Comparison of ENCODE assay signal across 8 cellular contexts in genomic region chr6:30915591-30915946, GRCh38. TPM values are rescaled to one million over a fixed set of nuclear protein-coding genes. Genes with fewer than 3 reads are reported as not detected.
DNase-seq lines count a peak whose midpoint lies in the region; ATAC-seq lines count a peak whose summit lies in the region.

No MANE protein-coding gene starts in this region.

- H3K4me3 Mint-ChIP-seq in stimulated activated naive CD8-positive, alpha-beta T cell treated with anti-CD3 and anti-CD28 coated beads, Interleukin-15, Interleukin-2, amounts not matched to agents 100 ng/mL and 50 ng/mL, for 24 hours: peak overlapping the region; percentile 93

- no peaks in the 10 kb centered on the region for H3K9me3 ChIP-seq in muscle layer of colon (ENCODE audit: low read length)
- no peaks in the 10 kb centered on the region for H3K9me3 ChIP-seq in effector memory CD4-positive, alpha-beta T cell (ENCODE audit: control insufficient read depth, low read length)

- no peaks in the 10 kb centered on the region for H3K27me3 ChIP-seq in muscle layer of colon (ENCODE audit: control insufficient read depth in 1 of 2, insufficient read depth in 2 of 2, low read length in 2 of 2)
- no peaks in the 10 kb centered on the region for H3K27me3 ChIP-seq in effector memory CD4-positive, alpha-beta T cell (replicated peaks; ENCODE audit: control insufficient read depth, insufficient read depth, low read length, poor library complexity, severe bottlenecking)

- H3K4me1 Mint-ChIP-seq in stimulated activated naive CD8-positive, alpha-beta T cell treated with anti-CD3 and anti-CD28 coated beads, Interleukin-15, Interleukin-2, amounts not matched to agents 100 ng/mL and 50 ng/mL, for 24 hours (ENCODE audit: low read depth): peaks cover 38% of the 10 kb centered on the region

- no peaks in the 10 kb centered on the region for H3K9me3 Mint-ChIP-seq in stimulated activated naive CD8-positive, alpha-beta T cell treated with anti-CD3 and anti-CD28 coated beads, Interleukin-15, Interleukin-2, amounts not matched to agents 100 ng/mL and 50 ng/mL, for 24 hours

- H3K4me1 ChIP-seq in muscle layer of colon (ENCODE audit: insufficient read depth, low read length): peaks cover 25% of the 10 kb centered on the region
- peaks cover 16% of the 10 kb centered on the region for H3K4me1 ChIP-seq in effector memory CD4-positive, alpha-beta T cell (ENCODE audit: control insufficient read depth, insufficient read depth, low read length, poor library complexity, severe bottlenecking)

- peak overlapping the region; percentile 98 for H3K9ac ChIP-seq in muscle layer of colon (ENCODE audit: low read length)

- ATAC-seq in stimulated activated naive CD8-positive, alpha-beta T cell treated with anti-CD3 and anti-CD28 coated beads, Interleukin-15, Interleukin-2, amounts not matched to agents 100 U/mL and 50 U/mL, for 24 hours: no peak
- ATAC-seq in esophagus mucosa (peak; percentile 16), GM18498 (IDR thresholded peaks at IDR 0.05; ENCODE audit: unreplicated experiment) (no peak)

- no peaks in the 10 kb centered on the region for H3K27me3 Mint-ChIP-seq in stimulated activated naive CD8-positive, alpha-beta T cell treated with anti-CD3 and anti-CD28 coated beads, Interleukin-15, Interleukin-2, amounts not matched to agents 100 ng/mL and 50 ng/mL, for 24 hours

- peaks cover 81% of the 10 kb centered on the region for H3K36me3 Mint-ChIP-seq in stimulated activated naive CD8-positive, alpha-beta T cell treated with anti-CD3 and anti-CD28 coated beads, Interleukin-15, Interleukin-2, amounts not matched to agents 100 ng/mL and 50 ng/mL, for 24 hours (ENCODE audit: low read depth)

- H3K4me3 ChIP-seq in muscle layer of colon (ENCODE audit: low read depth in 1 of 2, low read length in 2 of 2): no peak overlapping the region
- H3K4me3 ChIP-seq in effector memory CD4-positive, alpha-beta T cell (ENCODE audit: insufficient read depth, low read depth, low read length, poor library complexity, severe bottlenecking): no peak overlapping the region

- peak overlapping the region; percentile 28 for H3K27ac Mint-ChIP-seq in stimulated activated naive CD8-positive, alpha-beta T cell treated with anti-CD3 and anti-CD28 coated beads, Interleukin-15, Interleukin-2, amounts not matched to agents 100 ng/mL and 50 ng/mL, for 24 hours

- no peak for DNase-seq in stimulated activated naive CD8-positive, alpha-beta T cell treated with anti-CD3 and anti-CD28 coated beads, Interleukin-15, Interleukin-2, amounts not matched to agents 100 U/mL and 50 U/mL, for 24 hours
- DNase-seq in NCI-H146 (lab: John Stamatoyannopoulos, UW) (peak; percentile 46), UCSD-AML1 (lab: John Stamatoyannopoulos, UW; ENCODE audit: unreplicated experiment) (peak; percentile 35)
- DNase-seq in effector memory CD4-positive, alpha-beta T cell: no peak

- H3K27ac ChIP-seq in muscle layer of colon (ENCODE audit: low read depth, low read length): peak overlapping the region; percentile 87
- no peak overlapping the region for H3K27ac ChIP-seq in effector memory CD4-positive, alpha-beta T cell (ENCODE audit: insufficient read depth, low read length, poor library complexity, severe bottlenecking)

- peaks cover 56% of the 10 kb centered on the region for H3K36me3 ChIP-seq in muscle layer of colon (ENCODE audit: insufficient read depth, low read length)
- H3K36me3 ChIP-seq in effector memory CD4-positive, alpha-beta T cell (ENCODE audit: control insufficient read depth, insufficient read depth, low read length): peaks cover 32% of the 10 kb centered on the region

RNA-seq across cellular contexts. Expression of gene VARS2, which starts 1.5 kb away (rescaled TPM):
- total RNA-seq in esophagus mucosa: 26.3 TPM

RNA-seq across cellular contexts. Expression of gene GTF2H4, which starts 7.6 kb away (rescaled TPM):
- total RNA-seq in esophagus mucosa: 23.9 TPM

RNA-seq across cellular contexts. Expression of gene SFTA2, which starts 16.4 kb away (rescaled TPM):
- 9.0 TPM for total RNA-seq in esophagus mucosa

RNA-seq across cellular contexts. Expression of gene MUCL3, which starts 25.2 kb away (rescaled TPM):
- total RNA-seq in esophagus mucosa: 1.00 TPM

RNA-seq across cellular contexts. Expression of gene DDR1, which starts 31.2 kb away (rescaled TPM):
- 220 TPM for total RNA-seq in esophagus mucosa

Comparison
In these comparisons a context has a peak if more than half of its experiments do, and no peak if none do; other contexts are left out.
1. DNase-seq: peak in NCI-H146 (single experiment) and UCSD-AML1 (single experiment); none in stimulated activated naive CD8-positive, alpha-beta T cell treated with anti-CD3 and anti-CD28 coated beads, Interleukin-15, Interleukin-2, amounts not matched to agents 100 U/mL and 50 U/mL, for 24 hours (single experiment) and effector memory CD4-positive, alpha-beta T cell (0 of 3).